Comparison of ENCODE assay signal across 8 cellular contexts in the genomic region with DNA sequence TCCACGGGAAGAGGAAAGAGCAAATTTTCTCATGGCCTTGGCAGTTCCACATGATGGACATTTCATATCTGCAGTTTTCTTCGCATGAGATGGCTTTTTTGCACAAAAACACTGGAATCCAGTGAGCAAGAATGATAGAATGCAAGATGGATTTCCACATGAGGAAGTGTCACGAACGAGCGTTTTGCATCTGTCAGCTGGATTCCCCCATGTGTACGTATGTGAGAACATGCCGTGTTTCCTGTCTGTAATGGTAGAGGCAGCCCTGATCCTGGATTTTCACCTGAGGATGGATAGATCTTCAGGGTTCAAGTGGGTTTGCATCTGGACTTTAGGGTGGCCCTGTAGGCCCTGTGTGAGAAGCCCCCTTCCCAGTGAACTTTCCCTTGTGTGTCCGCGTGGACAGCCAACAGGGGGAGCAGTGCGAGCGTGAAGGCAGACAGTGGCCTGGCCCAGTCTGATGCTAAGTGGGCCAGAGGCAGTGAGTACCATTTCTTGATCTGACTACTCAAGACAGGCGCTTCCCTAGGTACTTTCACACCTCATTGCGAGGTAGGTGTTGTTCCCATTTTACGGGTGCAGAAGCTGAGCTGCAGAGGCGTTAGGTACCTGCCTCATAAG. TPM values are rescaled to one million over a fixed set of nuclear protein-coding genes. Genes with fewer than 3 reads are reported as not detected.
DNase-seq lines count a peak whose midpoint lies in the region; TF ChIP-seq lines count a peak whose summit lies in the region.
"Not testable (repeated sequence)": the region's sequence is repeated elsewhere in the genome, so short reads cannot be mapped to it uniquely, and the experiment has no call there.

No MANE protein-coding gene starts in this region.

- H3K9me3 ChIP-seq in osteoblast (ENCODE audit: low read depth, low read length); transverse colon: not testable (repeated sequence)

- WGBS in transverse colon (ENCODE audit: low coverage in 1 of 2), 2 donors = 45% methylated on average over 13 of the region's 15 CpGs; no CpG with 5 or more reads in 1 of the 2 donors

- not testable (repeated sequence) for H3K9me3 Mint-ChIP-seq in HFFc6; T-helper 2 cell treated with Interferon-gamma antibody and Interleukin-4, amounts not matched to agents 5 μg/mL and 100 μg/mL, for 36 hours

- H3K4me3 ChIP-seq in osteoblast (ENCODE audit: insufficient read depth, low read length); transverse colon: not testable (repeated sequence)

- not testable (repeated sequence) for TF ChIP-seq EP300 in transverse colon (IDR thresholded peaks at IDR 0.05; ENCODE audit: low read depth)

- H3K4me2 ChIP-seq in osteoblast (ENCODE audit: insufficient read depth, low read length) = peak overlapping the region; percentile 40

- H3K27ac ChIP-seq in osteoblast (ENCODE audit: low read depth, low read length) = peak overlapping the region; percentile 33
- H3K27ac ChIP-seq in transverse colon = not testable (repeated sequence)

- intact Hi-C loops in transverse colon (cut with DNase I; ENCODE audit: low total_unique reads) = not testable (repeated sequence)

- H4K20me1 ChIP-seq in osteoblast (ENCODE audit: insufficient read depth, low read length) = peaks cover 11% of the 10 kb centered on the region

- DNase-seq in COLO668 (lab: John Stamatoyannopoulos, UW; ENCODE audit: unreplicated experiment) = peak; percentile 13
- DNase-seq in HFFc6; T-helper 2 cell treated with Interferon-gamma antibody and Interleukin-4, amounts not matched to agents 5 μg/mL and 100 μg/mL, for 36 hours (ENCODE audit: low spot score); osteoblast (ENCODE audit: insufficient read length, low spot score, missing footprints); transverse colon: not testable (repeated sequence)
- DNase-seq in activated naive CD4-positive, alpha-beta T cell treated with Interleukin-2 at 50 U/mL for 16 hours = peak; percentile 53
- peak; percentile 60 for DNase-seq in ecto neural progenitor cell (ENCODE audit: low spot score)
- DNase-seq in iris pigment epithelial cell (ENCODE audit: low read depth) = peak; percentile 24

- peaks cover 15% of the 10 kb centered on the region for H3K36me3 Mint-ChIP-seq in HFFc6 (ENCODE audit: low read depth)
- peaks cover 19% of the 10 kb centered on the region for H3K36me3 Mint-ChIP-seq in T-helper 2 cell treated with Interferon-gamma antibody and Interleukin-4, amounts not matched to agents 5 μg/mL and 100 μg/mL, for 36 hours (ENCODE audit: low read depth)

- not testable (repeated sequence) for H3K27me3 ChIP-seq in osteoblast (ENCODE audit: insufficient read depth, low read length); transverse colon

- H3K4me1 ChIP-seq in osteoblast (ENCODE audit: insufficient read depth, low read length) = peaks cover 14% of the 10 kb centered on the region
- peaks cover 21 to 50% (median 46%) of the 10 kb centered on the region in 4 donors for H3K4me1 ChIP-seq in transverse colon

- in situ Hi-C loops in transverse colon (cut with MboI; ENCODE audit: low pct_ligation_motif_present in 1 of 4, low pct_unique_long_range_greater_than_20kb in 1 of 4, low sequenced_read_pairs in 3 of 4) = not testable (repeated sequence)

- H3K36me3 ChIP-seq in osteoblast (ENCODE audit: insufficient read depth, low read length); transverse colon: not testable (repeated sequence)

- not testable (repeated sequence) for H3K27ac Mint-ChIP-seq in HFFc6; T-helper 2 cell treated with Interferon-gamma antibody and Interleukin-4, amounts not matched to agents 5 μg/mL and 100 μg/mL, for 36 hours

- peak overlapping the region; percentile 87 for H3K4me3 Mint-ChIP-seq in HFFc6
- H3K4me3 Mint-ChIP-seq in T-helper 2 cell treated with Interferon-gamma antibody and Interleukin-4, amounts not matched to agents 5 μg/mL and 100 μg/mL, for 36 hours = peak overlapping the region; percentile 90

- not testable (repeated sequence) for TF ChIP-seq POLR2A in transverse colon (IDR thresholded peaks at IDR 0.05)

- H3K79me2 ChIP-seq in osteoblast (ENCODE audit: insufficient read depth, low read length) = peaks cover 46% of the 10 kb centered on the region

- H3K27me3 Mint-ChIP-seq in HFFc6 (ENCODE audit: insufficient read depth); T-helper 2 cell treated with Interferon-gamma antibody and Interleukin-4, amounts not matched to agents 5 μg/mL and 100 μg/mL, for 36 hours (ENCODE audit: low read depth): not testable (repeated sequence)

- H3K4me1 Mint-ChIP-seq in HFFc6 (ENCODE audit: low read depth) = peaks cover 51% of the 10 kb centered on the region
- peaks cover 17% of the 10 kb centered on the region for H3K4me1 Mint-ChIP-seq in T-helper 2 cell treated with Interferon-gamma antibody and Interleukin-4, amounts not matched to agents 5 μg/mL and 100 μg/mL, for 36 hours (ENCODE audit: low read depth)

- H2AFZ ChIP-seq in osteoblast (ENCODE audit: low read length) = not testable (repeated sequence)

- peak; percentile 66 for TF ChIP-seq CTCF in HFFc6 (IDR thresholded peaks at IDR 0.05)
- peak; percentile 41 for TF ChIP-seq CTCF in osteoblast (IDR thresholded peaks at IDR 0.05; ENCODE audit: extremely low read depth, low read depth, low read length)
- TF ChIP-seq CTCF in transverse colon (IDR thresholded peaks at IDR 0.05) = peak; percentile 16 to 45 (median 29)

RNA-seq across cellular contexts. Expression of a gene that starts 2.1 kb away (rescaled TPM):
- total RNA-seq in HFFc6 (2021; fragmentation: NEBNext Ultra II Directional; extraction: Animal tissue kit (Norgen Biotek cat#: 25700)) = 10 to 100 TPM; 34.2 to 43.8 (median 37.0) TPM
- 19.2 and 23.2 TPM in 2 replicates for total RNA-seq in osteoblast
- total RNA-seq in transverse colon = 10 to 100 TPM; 39.6 to 96.9 (median 69.5) TPM

RNA-seq across cellular contexts. Expression of a gene that starts 8.7 kb away (rescaled TPM):
- not detected for total RNA-seq in HFFc6 (2021; fragmentation: NEBNext Ultra II Directional; extraction: Animal tissue kit (Norgen Biotek cat#: 25700))
- not detected in 2 replicates for total RNA-seq in osteoblast
- total RNA-seq in transverse colon = 1 to 10 TPM in 2 of 4 donors, not detected in 2; 1.9 to 3.1 TPM

RNA-seq across cellular contexts. Expression of a gene that starts 19.8 kb away (rescaled TPM):
- total RNA-seq in HFFc6 (2021; fragmentation: NEBNext Ultra II Directional; extraction: Animal tissue kit (Norgen Biotek cat#: 25700)) = 10 to 100 TPM; 15.6 to 19.3 (median 18.6) TPM
- total RNA-seq in osteoblast (88.4 and 94.8 TPM in 2 replicates), transverse colon (100 to 1,000 TPM in 1 of 4 donors, 10 to 100 TPM in 3; 30.2 to 115 (median 52.4) TPM)

RNA-seq across cellular contexts. Expression of a gene that starts 26.2 kb away (rescaled TPM):
- 100 to 1,000 TPM; 303 to 341 (median 309) TPM for total RNA-seq in HFFc6 (2021; fragmentation: NEBNext Ultra II Directional; extraction: Animal tissue kit (Norgen Biotek cat#: 25700))
- total RNA-seq in osteoblast (18.8 and 22.7 TPM in 2 replicates), transverse colon (100 to 1,000 TPM; 101 to 237 (median 135) TPM)
